In genomic region chr2:222946700-222947278, GRCh38 we compare ENCODE assay signal across 20 cellular contexts.
DNase-seq lines count a peak whose midpoint lies in the region; ATAC-seq and TF ChIP-seq lines count a peak whose summit lies in the region.
"Had no signal": no experiment of that assay in that cellular context is flagged by ENCODE, and none has a peak within 500 bp of the region (broad histone marks: within the 10 kb centered on the region; RNA-seq: fewer than 3 reads in every experiment).

No MANE protein-coding gene starts in this region.

- H2AFZ ChIP-seq in mesenchymal stem cell (ENCODE audit: low read depth, low read length) = no peak overlapping the region

- no peak overlapping the region for H2BK15ac ChIP-seq in mesenchymal stem cell (ENCODE audit: low read depth, poor library complexity, severe bottlenecking)

- no peak overlapping the region for H3K4me3 ChIP-seq in mesenchymal stem cell (ENCODE audit: insufficient read depth in 1 of 2, low read depth in 1 of 2, low read length in 2 of 2)

- peaks cover under 1% of the 10 kb centered on the region for H3K36me3 Mint-ChIP-seq in chondrocyte (ENCODE audit: low read depth)

- no peak overlapping the region for H2BK12ac ChIP-seq in mesenchymal stem cell (ENCODE audit: low read length in 2 of 2)

- H3K4me1 Mint-ChIP-seq in chondrocyte (ENCODE audit: low read depth) = peaks cover 71% of the 10 kb centered on the region

- peaks cover 4% of the 10 kb centered on the region for H3K9me3 Mint-ChIP-seq in chondrocyte (ENCODE audit: low read depth)
- H3K9me3 Mint-ChIP-seq: activated naive CD8-positive, alpha-beta T cell treated with anti-CD3 and anti-CD28 coated beads, Interleukin-2, amount 50 U/mL, for 24 hours; activated T-helper 1 cell treated with anti-CD3 and anti-CD28 coated beads, Interleukin-12 subunit alpha, Interleukin-12 subunit beta, Interleukin-2, Interleukin-4 antibody, amounts not matched to agents 30 ng/mL and 10 ng/mL and 1 ng/mL, durations not matched to agents 14 hours and 24 hours and 36 hours had no signal

- DNase-seq in Daoy (ENCODE audit: low read depth) (peak; percentile 13), HT1080 (ENCODE audit: low read depth) (peak; percentile 15), chondrocyte (ENCODE audit: low spot score) (no peak), mesenchymal stem cell (no peak), NCI-H748 treated with DMSO at 0.1 percent for 48 hours (lab: John Stamatoyannopoulos, UW) (no peak), T-helper 9 cell (no peak)
- DNase-seq: ACHN; activated naive CD8-positive, alpha-beta T cell treated with anti-CD3 and anti-CD28 coated beads, Interleukin-2, amount 50 U/mL, for 24 hours; C1 segment of cervical spinal cord; cortex of kidney; Kasumi-1; NCI-H1417; NCI-H2171; NCI-H526 treated with DMSO at 0.1 percent for 48 hours; OCI-M1; retina had no signal

- ATAC-seq in GM19328 (IDR thresholded peaks at IDR 0.05; ENCODE audit: unreplicated experiment) (no peak), GM18867 (IDR thresholded peaks at IDR 0.05; ENCODE audit: unreplicated experiment) (no peak)
- ATAC-seq: activated CD4-positive, CD25-positive, alpha-beta regulatory T cell treated with anti-CD3 and anti-CD28 coated beads, Interleukin-2, amount 50 U/mL, for 24 hours; activated naive CD8-positive, alpha-beta T cell treated with anti-CD3 and anti-CD28 coated beads, Interleukin-2, amount 50 U/mL, for 24 hours had no signal

- H3K23ac ChIP-seq in mesenchymal stem cell (ENCODE audit: low read length in 2 of 2) = no peak overlapping the region

- H3K4me2 ChIP-seq in mesenchymal stem cell (ENCODE audit: low read length, poor library complexity, severe bottlenecking) = no peak overlapping the region

- no peak overlapping the region for H3K4me3 Mint-ChIP-seq in chondrocyte (ENCODE audit: unreplicated experiment)
- H3K4me3 Mint-ChIP-seq: activated naive CD8-positive, alpha-beta T cell treated with anti-CD3 and anti-CD28 coated beads, Interleukin-2, amount 50 U/mL, for 24 hours; activated T-helper 1 cell treated with anti-CD3 and anti-CD28 coated beads, Interleukin-12 subunit alpha, Interleukin-12 subunit beta, Interleukin-2, Interleukin-4 antibody, amounts not matched to agents 30 ng/mL and 10 ng/mL and 1 ng/mL, durations not matched to agents 14 hours and 24 hours and 36 hours had no signal

- peak overlapping the region; percentile 31 for H3K27ac ChIP-seq in mesenchymal stem cell (ENCODE audit: low read length, poor library complexity, severe bottlenecking)

- TF ChIP-seq CTCF in chondrocyte (IDR thresholded peaks at IDR 0.05) = no peak

- H2BK5ac ChIP-seq in mesenchymal stem cell (ENCODE audit: low read depth, low read length, poor library complexity, severe bottlenecking) = no peak overlapping the region

- no peaks in the 10 kb centered on the region for H3K9me3 ChIP-seq in mesenchymal stem cell (ENCODE audit: control insufficient read depth, low read length)

- no peaks in the 10 kb centered on the region for H3K27me3 Mint-ChIP-seq in chondrocyte (ENCODE audit: low read depth)
- H3K27me3 Mint-ChIP-seq: activated naive CD8-positive, alpha-beta T cell treated with anti-CD3 and anti-CD28 coated beads, Interleukin-2, amount 50 U/mL, for 24 hours had no signal

- no peak overlapping the region for H3K9ac ChIP-seq in mesenchymal stem cell (ENCODE audit: low read length)

- H3K36me3 ChIP-seq in mesenchymal stem cell (ENCODE audit: control insufficient read depth in 1 of 2, insufficient read depth in 2 of 2, low read depth in 1 of 2, low read length in 2 of 2) = peaks cover 0 to 2% of the 10 kb centered on the region in 2 experiments

- H3K4ac ChIP-seq in mesenchymal stem cell (ENCODE audit: low read depth in 1 of 2, low read length in 2 of 2) = no peak overlapping the region

- H3K4me1 ChIP-seq in mesenchymal stem cell (ENCODE audit: control insufficient read depth, insufficient read depth, low read depth, low read length) = peaks cover 10% of the 10 kb centered on the region

- WGBS in mesenchymal stem cell = 100% methylated on average over 4 of the region's 7 CpGs

- no peak overlapping the region for H4K91ac ChIP-seq in mesenchymal stem cell (ENCODE audit: low read length)

- peak overlapping the region; percentile 62 for H3K27ac Mint-ChIP-seq in chondrocyte (ENCODE audit: unreplicated experiment)
- H3K27ac Mint-ChIP-seq: activated naive CD8-positive, alpha-beta T cell treated with anti-CD3 and anti-CD28 coated beads, Interleukin-2, amount 50 U/mL, for 24 hours; activated T-helper 1 cell treated with anti-CD3 and anti-CD28 coated beads, Interleukin-12 subunit alpha, Interleukin-12 subunit beta, Interleukin-2, Interleukin-4 antibody, amounts not matched to agents 30 ng/mL and 10 ng/mL and 1 ng/mL, durations not matched to agents 14 hours and 24 hours and 36 hours had no signal

- no peak overlapping the region for H3K18ac ChIP-seq in mesenchymal stem cell (ENCODE audit: low read depth in 1 of 2, low read length in 2 of 2)

- H3K79me1 ChIP-seq in mesenchymal stem cell (replicated peaks; ENCODE audit: low read length, poor library complexity, severe bottlenecking) = no peaks in the 10 kb centered on the region

- H2BK120ac ChIP-seq in mesenchymal stem cell (ENCODE audit: low read depth, low read length) = no peak overlapping the region

- H3K27me3 ChIP-seq in mesenchymal stem cell (ENCODE audit: control insufficient read depth in 1 of 2, insufficient read depth in 1 of 2, low read length in 2 of 2) = no peaks in the 10 kb centered on the region

- no peak overlapping the region for H3K14ac ChIP-seq in mesenchymal stem cell (ENCODE audit: low read length in 2 of 2)

- H4K8ac ChIP-seq in mesenchymal stem cell (ENCODE audit: low read length) = no peak overlapping the region

- H2AK5ac ChIP-seq in mesenchymal stem cell (ENCODE audit: low read length, severe bottlenecking) = peak overlapping the region; percentile 23

Comparison
In these comparisons a context has a peak if more than half of its experiments do, and no peak if none do; other contexts are left out.
1. DNase-seq: peak in Daoy (single experiment) and HT1080 (single experiment); none in chondrocyte (single experiment), mesenchymal stem cell (single experiment), NCI-H748 treated with DMSO at 0.1 percent for 48 hours (single experiment) and T-helper 9 cell (single experiment).